In genomic region chr2:174438146-174438886, GRCh38 we compare ENCODE assay signal across 21 cellular contexts. TPM values are rescaled to one million over a fixed set of nuclear protein-coding genes. Genes with fewer than 3 reads are reported as not detected.
DNase-seq lines count a peak whose midpoint lies in the region; ATAC-seq, FAIRE-seq and TF ChIP-seq lines count a peak whose summit lies in the region.
"Had no signal": no experiment of that assay in that cellular context is flagged by ENCODE, and none has a peak within 500 bp of the region (broad histone marks: within the 10 kb centered on the region; RNA-seq: fewer than 3 reads in every experiment).

No MANE protein-coding gene starts in this region.

- H3K9me3 Mint-ChIP-seq in nephron progenitor cell = no peaks in the 10 kb centered on the region
- H3K9me3 Mint-ChIP-seq: activated CD8-positive, alpha-beta T cell treated with anti-CD3 and anti-CD28 coated beads for 36 hours; activated naive CD8-positive, alpha-beta T cell treated with anti-CD3 and anti-CD28 coated beads, Interleukin-2, amount 50 U/mL, for 24 hours; stimulated activated naive CD8-positive, alpha-beta T cell treated with anti-CD3 and anti-CD28 coated beads, Interleukin-15, amount 100 ng/mL, for 72 hours; T-cell had no signal

- H3K4me1 ChIP-seq in HepG2 (ENCODE audit: insufficient read depth, low read length) = no peaks in the 10 kb centered on the region
- peaks cover 0 to 12% (median 5%) of the 10 kb centered on the region in 5 donors for H3K4me1 ChIP-seq in subcutaneous abdominal adipose tissue (ENCODE audit: control insufficient read depth in 5 of 5, insufficient read depth in 5 of 5, low read length in 5 of 5)
- H3K4me1 ChIP-seq in uterus = no peaks in the 10 kb centered on the region

- peaks cover 7% of the 10 kb centered on the region for H3K36me3 Mint-ChIP-seq in nephron progenitor cell (ENCODE audit: low read depth)

- no peak for FAIRE-seq in HepG2 (lab: Jason Lieb, UNC)

- H3K27me3 ChIP-seq in HepG2 (ENCODE audit: control insufficient read depth in 1 of 2, insufficient read depth in 2 of 2, low read length in 2 of 2) = no peaks in the 10 kb centered on the region
- H3K27me3 ChIP-seq in subcutaneous abdominal adipose tissue (ENCODE audit: control insufficient read depth in 5 of 5, insufficient read depth in 4 of 5, low read length in 5 of 5) = no peaks in the 10 kb centered on the region
- H3K27me3 ChIP-seq in uterus = no peaks in the 10 kb centered on the region

- H3K27me3 Mint-ChIP-seq in nephron progenitor cell (ENCODE audit: low read depth, poor library complexity) = peaks cover 3% of the 10 kb centered on the region
- H3K27me3 Mint-ChIP-seq: activated CD8-positive, alpha-beta T cell treated with anti-CD3 and anti-CD28 coated beads for 36 hours; activated naive CD8-positive, alpha-beta T cell treated with anti-CD3 and anti-CD28 coated beads, Interleukin-2, amount 50 U/mL, for 24 hours; stimulated activated naive CD8-positive, alpha-beta T cell treated with anti-CD3 and anti-CD28 coated beads, Interleukin-15, amount 100 ng/mL, for 72 hours; T-cell had no signal

- TF ChIP-seq EP300 in HepG2 (IDR thresholded peaks at IDR 0.05; ENCODE audit: low read depth in 2 of 2, low read length in 2 of 2) (no peak), HepG2 (CRISPR knock-in tag; IDR thresholded peaks at IDR 0.05; ENCODE audit: borderline replicate concordance) (no peak)

- TF ChIP-seq POLR2A in HepG2 (IDR thresholded peaks at IDR 0.05; ENCODE audit: insufficient read depth in 1 of 2, low read depth in 2 of 2, low read length in 2 of 2) (no peak), uterus (IDR thresholded peaks at IDR 0.05) (no peak)

- no peaks in the 10 kb centered on the region for H3K4me1 Mint-ChIP-seq in nephron progenitor cell
- H3K4me1 Mint-ChIP-seq: activated naive CD8-positive, alpha-beta T cell treated with anti-CD3 and anti-CD28 coated beads, Interleukin-2, amount 50 U/mL, for 24 hours; stimulated activated naive CD8-positive, alpha-beta T cell treated with anti-CD3 and anti-CD28 coated beads, Interleukin-15, amount 100 ng/mL, for 72 hours; T-cell had no signal

- no peak for TF ChIP-seq CTCF in fibroblast of pulmonary artery (IDR thresholded peaks at IDR 0.05; ENCODE audit: low read length, missing control alignments)
- no peak for TF ChIP-seq CTCF in HepG2 (CRISPR knock-in tag; IDR thresholded peaks at IDR 0.05)
- no peak for TF ChIP-seq CTCF in uterus (IDR thresholded peaks at IDR 0.05)
- no peak for TF ChIP-seq CTCF in nephron progenitor cell (IDR thresholded peaks at IDR 0.05)

- CTCF ChIA-PET in HepG2 (lab: Yijun Ruan, JAX; ENCODE audit: low intra/inter-chr PET ratio, low total read pairs) (no interaction called here), HEK293T (lab: Yijun Ruan, JAX) (no interaction called here)

- H4K20me1 ChIP-seq in HepG2 (ENCODE audit: insufficient read depth, low read length) = no peaks in the 10 kb centered on the region

- intact Hi-C loops in HepG2 (cut with micrococcal nuclease; ENCODE audit: unreplicated experiment) = no loop called here
- intact Hi-C loops in uterus (cut with DNase I; ENCODE audit: low total_unique reads) = no loop called here

- H3K27ac Mint-ChIP-seq in nephron progenitor cell = no peak overlapping the region
- H3K27ac Mint-ChIP-seq: activated CD8-positive, alpha-beta T cell treated with anti-CD3 and anti-CD28 coated beads for 36 hours; activated naive CD8-positive, alpha-beta T cell treated with anti-CD3 and anti-CD28 coated beads, Interleukin-2, amount 50 U/mL, for 24 hours; T-cell had no signal

- DNase-seq in anterior cingulate cortex (lab: John Stamatoyannopoulos, UW) = peak; percentile 7 to 94 (median 78)
- DNase-seq in fibroblast of pulmonary artery (ENCODE audit: low read depth) = peak; percentile 13
- no peak for DNase-seq in HepG2 (ENCODE audit: low spot score)
- no peak for DNase-seq in HEK293T (ENCODE audit: extremely low spot score)
- no peak for DNase-seq in uterus
- no peak for DNase-seq in nephron progenitor cell
- DNase-seq: activated CD8-positive, alpha-beta T cell treated with anti-CD3 and anti-CD28 coated beads for 36 hours; activated naive CD8-positive, alpha-beta T cell treated with anti-CD3 and anti-CD28 coated beads, Interleukin-2, amount 50 U/mL, for 24 hours; Caco-2; GDM1; glutamatergic neuron; GM23248; kidney; NCI-H1092; NCI-H82; stimulated activated naive CD8-positive, alpha-beta T cell treated with anti-CD3 and anti-CD28 coated beads, Interleukin-15, amount 100 ng/mL, for 72 hours; T-cell had no signal

- no peaks in the 10 kb centered on the region for H3K9me3 ChIP-seq in HepG2 (ENCODE audit: low read length)
- H3K9me3 ChIP-seq in subcutaneous abdominal adipose tissue (ENCODE audit: control insufficient read depth in 5 of 5, low read length in 5 of 5) = no peaks in the 10 kb centered on the region
- H3K9me3 ChIP-seq in uterus = no peaks in the 10 kb centered on the region
- H3K9me3 ChIP-seq: Caco-2 had no signal

- no peaks in the 10 kb centered on the region for H3K79me2 ChIP-seq in HepG2 (ENCODE audit: insufficient read depth, low read length)

- H3K4me3 Mint-ChIP-seq in nephron progenitor cell = no peak overlapping the region
- H3K4me3 Mint-ChIP-seq: activated CD8-positive, alpha-beta T cell treated with anti-CD3 and anti-CD28 coated beads for 36 hours; activated naive CD8-positive, alpha-beta T cell treated with anti-CD3 and anti-CD28 coated beads, Interleukin-2, amount 50 U/mL, for 24 hours; stimulated activated naive CD8-positive, alpha-beta T cell treated with anti-CD3 and anti-CD28 coated beads, Interleukin-15, amount 100 ng/mL, for 72 hours; T-cell had no signal

- H3K4me2 ChIP-seq in HepG2 (ENCODE audit: low read depth, low read length) = no peak overlapping the region
- H3K4me2 ChIP-seq: KMS-11 had no signal

- H2AFZ ChIP-seq in HepG2 (ENCODE audit: low read length) = no peak overlapping the region
- H2AFZ ChIP-seq: GM23248 had no signal

- H3K27ac ChIP-seq in HepG2 (ENCODE audit: extremely low read length, insufficient read depth, low read length) = no peak overlapping the region
- peak overlapping the region; percentile 34 for H3K27ac ChIP-seq in subcutaneous abdominal adipose tissue (ENCODE audit: low read depth, low read length)
- H3K27ac ChIP-seq in uterus = no peak overlapping the region
- H3K27ac ChIP-seq: GM23248, KMS-11, VCaP had no signal

- TF ChIP-seq RAD21 in HepG2 (CRISPR knock-in tag; IDR thresholded peaks at IDR 0.05) = no peak

- POLR2A ChIA-PET in HepG2 (lab: Yijun Ruan, JAX) (no interaction called here), HEK293T (lab: Yijun Ruan, JAX) (no interaction called here)

- H3K9ac ChIP-seq in HepG2 (ENCODE audit: insufficient read depth, low read depth, low read length) (no peak overlapping the region), subcutaneous abdominal adipose tissue (ENCODE audit: low read length in 5 of 5) (peak overlapping the region in 2 of 5 donors; percentile 2 to 32)
- H3K9ac ChIP-seq: GM23248, KMS-11 had no signal

- ATAC-seq in HepG2 = peak; percentile 35; the same call in 1 of the 3 replicates
- ATAC-seq in HG03354 (IDR thresholded peaks at IDR 0.05; ENCODE audit: poor library complexity, severe bottlenecking, unreplicated experiment) = no peak
- ATAC-seq: activated CD8-positive, alpha-beta T cell treated with anti-CD3 and anti-CD28 coated beads for 36 hours; activated naive CD8-positive, alpha-beta T cell treated with anti-CD3 and anti-CD28 coated beads, Interleukin-2, amount 50 U/mL, for 24 hours; stimulated activated naive CD8-positive, alpha-beta T cell treated with anti-CD3 and anti-CD28 coated beads, Interleukin-15, amount 100 ng/mL, for 72 hours; T-cell had no signal

- H3K36me3 ChIP-seq in HepG2 (replicated peaks in 1 of 2; ENCODE audit: control insufficient read depth in 1 of 2, insufficient read depth in 2 of 2, low read length in 2 of 2) (no peaks in the 10 kb centered on the region), subcutaneous abdominal adipose tissue (ENCODE audit: control insufficient read depth in 5 of 5, insufficient read depth in 5 of 5, low read length in 5 of 5) (peaks cover 0 to 22% (median 3%) of the 10 kb centered on the region in 5 donors), uterus (no peaks in the 10 kb centered on the region)

- in situ Hi-C loops in HepG2 (cut with HindIII; ENCODE audit: extremely low pct_ligation_motif_present, low pct_unique_long_range_greater_than_20kb) = no loop called here

- WGBS in HepG2 (ENCODE audit: low lambda C conversion rate) = 54% methylated on average over 13 of the region's 13 CpGs

- H3K4me3 ChIP-seq in fibroblast of pulmonary artery (replicated peaks; ENCODE audit: low read depth, low read length) = no peak overlapping the region
- no peak overlapping the region for H3K4me3 ChIP-seq in HepG2 (replicated peaks in 1 of 3; ENCODE audit: insufficient read depth in 1 of 3, low read depth in 2 of 3, low read length in 3 of 3)
- H3K4me3 ChIP-seq in subcutaneous abdominal adipose tissue (ENCODE audit: low read depth in 1 of 5, low read length in 5 of 5) = peak overlapping the region in 1 of 5 donors; percentile 29
- H3K4me3 ChIP-seq in uterus = no peak overlapping the region
- H3K4me3 ChIP-seq: GM23248 had no signal

- BruUV-seq in HepG2 (replicated peaks; lab: Mats Ljungman, UMichigan) = no TSS peak

RNA-seq across cellular contexts. Expression of gene SCRN3, which starts 42.8 kb away (rescaled TPM):
- 11.3 and 16.8 TPM in 2 replicates for total RNA-seq in HepG2 (2016; rRNA removed; fragmentation: Illumina TruSeq; extraction: Trizol)
- total RNA-seq in HepG2 (2016; cell fraction: cytosol; rRNA removed; fragmentation: Illumina TruSeq; extraction: Trizol; ENCODE audit: low read depth) = 2.9 and 3.7 TPM in 2 replicates
- 11.1 and 20.2 TPM in 2 replicates for total RNA-seq in HepG2 (2016; cell fraction: insoluble cytoplasmic fraction; rRNA removed; fragmentation: Illumina TruSeq; extraction: Trizol)
- 8.6 and 8.8 TPM in 2 replicates for total RNA-seq in HepG2 (2016; cell fraction: membrane; rRNA removed; fragmentation: Illumina TruSeq; extraction: Trizol)
- 8.6 and 8.8 TPM in 2 replicates for total RNA-seq in HepG2 (2016; cell fraction: nucleus; rRNA removed; fragmentation: Illumina TruSeq; extraction: Trizol)
- polyA plus RNA-seq in HepG2 (2011; rRNA removed) = 5.5 and 6.6 TPM in 2 replicates
- polyA plus RNA-seq in HepG2 (2011; cell fraction: cytosol; rRNA removed) = 4.3 and 5.4 TPM in 2 replicates
- polyA plus RNA-seq in HepG2 (2011; cell fraction: nucleus; rRNA removed) = 3.7 and 5.9 TPM in 2 replicates
- 8.0 and 12.9 TPM in 2 replicates for polyA plus RNA-seq in HepG2 (2012)
- 2.4 and 3.1 TPM in 2 replicates for polyA plus RNA-seq in HepG2 (2016; cell fraction: cytosol; fragmentation: Illumina TruSeq; extraction: Trizol; ENCODE audit: low read depth)
- 14.3 and 17.8 TPM in 2 replicates for polyA plus RNA-seq in HepG2 (2016; cell fraction: insoluble cytoplasmic fraction; fragmentation: Illumina TruSeq; extraction: Trizol; ENCODE audit: low read depth)
- 4.2 and 5.8 TPM in 2 replicates for polyA plus RNA-seq in HepG2 (2016; cell fraction: membrane; fragmentation: Illumina TruSeq; extraction: Trizol; ENCODE audit: low read depth)
- 9.7 and 10.3 TPM in 2 replicates for polyA plus RNA-seq in HepG2 (2016; cell fraction: nucleus; fragmentation: Illumina TruSeq; extraction: Trizol; ENCODE audit: insufficient read depth, low read depth)
- polyA minus RNA-seq in HepG2 (2011; rRNA and poly(A)+ RNA removed; ENCODE audit: low replicate concordance) = 3.5 and 3.7 TPM in 2 replicates
- 4.6 and 6.5 TPM in 2 replicates for polyA minus RNA-seq in HepG2 (2011; cell fraction: cytosol; rRNA and poly(A)+ RNA removed)
- polyA minus RNA-seq in HepG2 (2011; cell fraction: nucleus; rRNA and poly(A)+ RNA removed) = 14.2 and 17.8 TPM in 2 replicates
- total RNA-seq in uterus = 10 to 100 TPM in 3 of 4 donors, 1 to 10 TPM in 1; 2.6 to 46.8 (median 16.2) TPM

RNA-seq across cellular contexts. Expression of gene GPR155, which starts 48.5 kb away (rescaled TPM):
- total RNA-seq in HepG2 (2016; rRNA removed; fragmentation: Illumina TruSeq; extraction: Trizol) (0.04 and 0.15 TPM in 2 replicates), uterus (1 to 10 TPM; 2.3 to 6.6 (median 4.6) TPM)
- total RNA-seq in HepG2 (2016; cell fraction: cytosol; rRNA removed; fragmentation: Illumina TruSeq; extraction: Trizol; ENCODE audit: low read depth) = 0.26 TPM in 1 of 2 replicates, not detected in the other
- 0.03 and 0.15 TPM in 2 replicates for total RNA-seq in HepG2 (2016; cell fraction: insoluble cytoplasmic fraction; rRNA removed; fragmentation: Illumina TruSeq; extraction: Trizol)
- total RNA-seq in HepG2 (2016; cell fraction: membrane; rRNA removed; fragmentation: Illumina TruSeq; extraction: Trizol) = 0.07 and 0.09 TPM in 2 replicates
- 0.16 and 0.31 TPM in 2 replicates for total RNA-seq in HepG2 (2016; cell fraction: nucleus; rRNA removed; fragmentation: Illumina TruSeq; extraction: Trizol)
- polyA plus RNA-seq in HepG2 (2011; rRNA removed) = 0.39 and 0.49 TPM in 2 replicates
- 0.13 and 0.23 TPM in 2 replicates for polyA plus RNA-seq in HepG2 (2011; cell fraction: cytosol; rRNA removed)
- 0.19 and 0.24 TPM in 2 replicates for polyA plus RNA-seq in HepG2 (2011; cell fraction: nucleus; rRNA removed)
- 0.44 and 0.63 TPM in 2 replicates for polyA plus RNA-seq in HepG2 (2012)
- polyA plus RNA-seq in HepG2 (2016; cell fraction: cytosol; fragmentation: Illumina TruSeq; extraction: Trizol; ENCODE audit: low read depth) = 0.19 TPM in 1 of 2 replicates, not detected in the other
- 0.09 TPM in 1 of 2 replicates, not detected in the other for polyA plus RNA-seq in HepG2 (2016; cell fraction: insoluble cytoplasmic fraction; fragmentation: Illumina TruSeq; extraction: Trizol; ENCODE audit: low read depth)
- polyA plus RNA-seq in HepG2 (2016; cell fraction: membrane; fragmentation: Illumina TruSeq; extraction: Trizol; ENCODE audit: low read depth) = 0.05 TPM in 1 of 2 replicates, not detected in the other
- polyA plus RNA-seq in HepG2 (2016; cell fraction: nucleus; fragmentation: Illumina TruSeq; extraction: Trizol; ENCODE audit: insufficient read depth, low read depth) = 0.15 and 1.1 TPM in 2 replicates
- polyA minus RNA-seq in HepG2 (2011; rRNA and poly(A)+ RNA removed; ENCODE audit: low replicate concordance) = 0.22 and 3.5 TPM in 2 replicates
- polyA minus RNA-seq in HepG2 (2011; cell fraction: cytosol; rRNA and poly(A)+ RNA removed) = 0.09 and 0.40 TPM in 2 replicates
- polyA minus RNA-seq in HepG2 (2011; cell fraction: nucleus; rRNA and poly(A)+ RNA removed) = 0.52 and 0.75 TPM in 2 replicates

Comparison
In these comparisons a context has a peak if more than half of its experiments do, and no peak if none do; other contexts are left out.
1. DNase-seq: peak in anterior cingulate cortex (58 of 58) and fibroblast of pulmonary artery (single experiment); none in HepG2 (single experiment), HEK293T (single experiment), uterus (0 of 2) and nephron progenitor cell (single experiment).